ENCODE assay signal across 9 cellular contexts in genomic region chr1:161663569-161663968, GRCh38. TPM values are rescaled to one million over a fixed set of nuclear protein-coding genes. Genes with fewer than 3 reads are reported as not detected.
"Had no signal": no experiment of that assay in that cellular context is flagged by ENCODE, and none has a peak within 500 bp of the region (broad histone marks: within the 10 kb centered on the region; RNA-seq: fewer than 3 reads in every experiment).

No MANE protein-coding gene starts in this region.

RNA-seq across cellular contexts. Expression of gene FCGR2B, which starts 0.6 kb away (rescaled TPM):
- total RNA-seq: activated CD8-positive, alpha-beta T cell treated with anti-CD3 and anti-CD28 coated beads for 36 hours; astrocyte; bronchial epithelial cell; dermis blood vessel endothelial cell; foreskin keratinocyte had no signal

RNA-seq across cellular contexts. Expression of gene FCGR3B, which starts 32.6 kb away (rescaled TPM):
- total RNA-seq: activated CD8-positive, alpha-beta T cell treated with anti-CD3 and anti-CD28 coated beads for 36 hours; activated T-cell treated with anti-CD3 and anti-CD28 coated beads, Interleukin-2, amount 50 U/mL, for 4 hours; astrocyte; bronchial epithelial cell; dermis blood vessel endothelial cell; foreskin keratinocyte; WTC11 had no signal

RNA-seq across cellular contexts. Expression of gene FCRLA, which starts 43.5 kb away (rescaled TPM):
- total RNA-seq: activated CD8-positive, alpha-beta T cell treated with anti-CD3 and anti-CD28 coated beads for 36 hours; cerebellum; sigmoid colon had no signal
